2 cellular contexts compared by ENCODE assay signal in the genomic region with DNA sequence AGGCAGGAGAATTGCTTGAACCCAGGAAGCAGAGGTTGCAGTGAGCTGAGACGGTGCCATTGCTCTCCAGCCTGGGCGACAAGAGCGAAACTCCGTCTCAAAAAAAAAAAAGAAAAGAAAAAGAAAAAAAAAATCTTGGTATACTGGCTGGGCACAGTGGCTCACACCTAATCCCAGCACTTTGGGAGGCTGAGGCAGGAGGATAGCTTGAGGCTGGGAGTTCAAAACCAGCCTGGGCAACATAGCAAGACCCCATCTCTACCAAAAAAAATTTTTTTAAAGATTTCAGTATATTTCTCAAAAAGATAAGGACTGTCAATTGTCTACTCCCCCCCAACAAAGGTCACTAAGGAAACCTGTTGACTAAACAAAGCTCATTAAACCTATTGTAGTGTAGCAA. TPM values are rescaled to one million over a fixed set of nuclear protein-coding genes. Genes with fewer than 3 reads are reported as not detected.
"Had no signal": no experiment of that assay in that cellular context is flagged by ENCODE, and none has a peak within 500 bp of the region (broad histone marks: within the 10 kb centered on the region; RNA-seq: fewer than 3 reads in every experiment).

No MANE protein-coding gene starts in this region.

RNA-seq across cellular contexts. Expression of gene HSPB2, which starts 27.5 kb away (rescaled TPM):
- total RNA-seq: M059J, NCI-H460 had no signal
